In the genomic region with DNA sequence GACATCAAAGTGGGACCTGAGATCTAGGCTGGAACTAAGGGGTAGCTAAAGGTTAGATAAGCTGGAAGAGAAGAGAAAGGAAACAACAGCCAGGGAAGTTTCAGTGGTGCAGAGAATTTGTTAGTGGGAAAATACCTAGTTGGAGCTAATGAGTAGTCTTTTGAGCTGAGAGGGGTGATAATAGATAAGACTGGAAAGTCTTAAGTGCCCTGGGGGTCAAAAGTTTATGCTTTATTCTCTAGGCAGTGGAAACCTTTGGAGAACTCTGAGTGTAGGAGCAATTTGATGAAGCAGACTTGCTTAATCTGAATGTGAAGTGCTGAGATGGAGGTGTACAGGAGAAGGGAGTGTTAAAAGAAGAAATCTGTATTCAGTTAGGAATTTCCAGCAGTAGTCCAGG, we compare ENCODE assay signal across 26 cellular contexts.
"Had no signal": no experiment of that assay in that cellular context is flagged by ENCODE, and none has a peak within 500 bp of the region (broad histone marks: within the 10 kb centered on the region; RNA-seq: fewer than 3 reads in every experiment).

No MANE protein-coding gene starts in this region.

- H3K4me3 ChIP-seq: stomach, suprapubic skin, testis, thoracic aorta, thyroid gland, tibial artery, tibial nerve, transverse colon, upper lobe of left lung, upper lobe of right lung, uterus, vagina had no signal

- H3K27me3 ChIP-seq: stomach, suprapubic skin, testis, thyroid gland, tibial artery, tibial nerve, transverse colon, upper lobe of left lung, upper lobe of right lung, uterus, vagina had no signal

- H3K27ac ChIP-seq: stomach, suprapubic skin, testis, thoracic aorta, thyroid gland, tibial artery, tibial nerve, transverse colon, upper lobe of left lung, upper lobe of right lung, uterus, vagina had no signal

- H3K4me1 ChIP-seq: stomach, suprapubic skin, testis, thyroid gland, tibial artery, tibial nerve, transverse colon, upper lobe of left lung, upper lobe of right lung, uterus, vagina had no signal

- H3K36me3 ChIP-seq: stomach, suprapubic skin, thoracic aorta, thyroid gland, tibial artery, tibial nerve, transverse colon, upper lobe of left lung, upper lobe of right lung, uterus, vagina had no signal

- ATAC-seq: stimulated activated effector memory CD8-positive, alpha-beta T cell treated with anti-CD3 and anti-CD28 coated beads, Interleukin-12 subunit alpha, Interleukin-12 subunit beta, amount 100 ng/mL, for 72 hours; stimulated activated memory B cell treated with anti-CD40 and anti-IgM and Interleukin-4, amounts not matched to agents 10 μg/mL and 1 μg/mL and 100 μg/mL, for 72 hours; stimulated activated naive B cell treated with anti-CD40 and anti-IgM and Interleukin-4, amounts not matched to agents 10 μg/mL and 1 μg/mL and 100 μg/mL, for 72 hours; stimulated activated naive CD8-positive, alpha-beta T cell treated with anti-CD3 and anti-CD28 coated beads, Interleukin-15, amount 100 ng/mL, for 72 hours; stimulated activated naive CD8-positive, alpha-beta T cell treated with anti-CD3 and anti-CD28 coated beads, Interleukin-15, Interleukin-2, amounts not matched to agents 100 U/mL and 50 U/mL, for 24 hours; upper lobe of right lung had no signal

- DNase-seq: stimulated activated CD4-positive, alpha-beta T cell treated with anti-CD3 and anti-CD28 coated beads, Interleukin-2, amount 100 ng/mL, for 48 hours; stimulated activated CD4-positive, alpha-beta T cell treated with anti-CD3 and anti-CD28 coated beads, Interleukin-4, amount 100 ng/mL, for 1 hour; stimulated activated CD4-positive, alpha-beta T cell treated with anti-CD3 and anti-CD28 coated beads, Interleukin-4, amount 100 ng/mL, for 24 hours; stimulated activated CD4-positive, alpha-beta T cell treated with anti-CD3 and anti-CD28 coated beads, Interleukin-4, amount 100 ng/mL, for 4 hours; stimulated activated CD8-positive, alpha-beta memory T cell treated with anti-CD3 and anti-CD28 coated beads, Interleukin-4, amount 100 ng/mL, for 48 hours; stimulated activated naive B cell treated with anti-CD40 and anti-IgM and Interleukin-4, amounts not matched to agents 10 μg/mL and 1 μg/mL and 100 μg/mL, for 72 hours; stimulated activated naive CD4-positive, alpha-beta T cell; stimulated activated naive CD4-positive, alpha-beta T cell treated with Interleukin-2 at 50 U/mL for 16 hours; stimulated activated naive CD8-positive, alpha-beta T cell treated with anti-CD3 and anti-CD28 coated beads, Interleukin-15, amount 100 ng/mL, for 72 hours; stimulated activated naive CD8-positive, alpha-beta T cell treated with anti-CD3 and anti-CD28 coated beads, Interleukin-15, Interleukin-2, amounts not matched to agents 100 U/mL and 50 U/mL, for 24 hours; stomach; substantia nigra; testis; thyroid gland; tibial artery; transverse colon; trophoblast cell; upper lobe of left lung; upper lobe of right lung; uterus had no signal

- H3K9me3 ChIP-seq: stomach, suprapubic skin, testis, thoracic aorta, thyroid gland, tibial artery, tibial nerve, transverse colon, upper lobe of left lung, upper lobe of right lung, uterus, vagina had no signal
